Comparison of ENCODE assay signal across 1 cellular context in genomic region chr12:7122876-7123769, GRCh38.
A peak's percentile ranks its signal among the peaks of the same experiment; 100 is the strongest.
TF ChIP-seq lines count a peak whose summit lies in the region.

No MANE protein-coding gene starts in this region.

TF ChIP-seq in HepG2, 621 proteins besides CTCF, POLR2A, EP300 and RAD21 (continued from another document and continues in another):
- TF ChIP-seq NR0B2 (CRISPR knock-in tag; IDR thresholded peaks at IDR 0.05) = 0 out of 2 replicates have a peak, but pooled peaks have one; percentile 53
- TF ChIP-seq ZGPAT (CRISPR knock-in tag; IDR thresholded peaks at IDR 0.05) = peak; percentile 35; the same call in 1 of the 2 replicates
- peak; percentile 34; the same call in 1 of the 2 replicates for TF ChIP-seq ZFX (CRISPR knock-in tag; IDR thresholded peaks at IDR 0.05; ENCODE audit: low read depth)
- TF ChIP-seq IKZF5 (CRISPR knock-in tag; IDR thresholded peaks at IDR 0.05) = peak; percentile 53; the same call in 1 of the 2 replicates
- peak; percentile 20; the same call in 1 of the 2 replicates for TF ChIP-seq TFDP2 (CRISPR knock-in tag; IDR thresholded peaks at IDR 0.05)
- peak; percentile 47 for TF ChIP-seq PATZ1 (CRISPR knock-in tag; IDR thresholded peaks at IDR 0.05)
- no peak for TF ChIP-seq MIXL1 (CRISPR knock-in tag; IDR thresholded peaks at IDR 0.05)
- TF ChIP-seq ZBTB7A (CRISPR knock-in tag; IDR thresholded peaks at IDR 0.05) = 0 out of 2 replicates have a peak, but pooled peaks have one; percentile 63
- TF ChIP-seq LCORL (IDR thresholded peaks at IDR 0.05) = no peak
- TF ChIP-seq LCORL (CRISPR knock-in tag; IDR thresholded peaks at IDR 0.05) = no peak; the same call in 1 of the 2 replicates
- no peak for TF ChIP-seq JUND (CRISPR knock-in tag; IDR thresholded peaks at IDR 0.05)
- TF ChIP-seq ZC3H13 (CRISPR knock-in tag; IDR thresholded peaks at IDR 0.05) = no peak
- peak; percentile 31 for TF ChIP-seq TEAD3 (CRISPR knock-in tag; optimal IDR thresholded peaks at IDR 0.05; ENCODE audit: borderline replicate concordance)
- 0 out of 2 replicates have a peak, but pooled peaks have one; percentile 15 for TF ChIP-seq ZNF501 (CRISPR knock-in tag; IDR thresholded peaks at IDR 0.05)
- TF ChIP-seq NCOR1 (IDR thresholded peaks at IDR 0.05; ENCODE audit: borderline replicate concordance, low read length) = peak; percentile 78
- peak; percentile 24; the same call in 1 of the 2 replicates for TF ChIP-seq ESRRA (CRISPR knock-in tag; IDR thresholded peaks at IDR 0.05; ENCODE audit: low read depth)
- no peak for TF ChIP-seq ZEB1 (IDR thresholded peaks at IDR 0.05; ENCODE audit: insufficient replicate concordance, low read depth)
- peak; percentile 79 for TF ChIP-seq NCOA2 (CRISPR knock-in tag; IDR thresholded peaks at IDR 0.05)
- TF ChIP-seq THAP11 (CRISPR knock-in tag; IDR thresholded peaks at IDR 0.05) = 0 out of 2 replicates have a peak, but pooled peaks have one; percentile 11
- TF ChIP-seq FOXP4 (CRISPR knock-in tag; IDR thresholded peaks at IDR 0.05) = 0 out of 2 replicates have a peak, but pooled peaks have one; percentile 25
- TF ChIP-seq HNF4A (CRISPR knock-in tag; IDR thresholded peaks at IDR 0.05) = peak; percentile 82
- TF ChIP-seq IKZF1 (IDR thresholded peaks at IDR 0.05) = no peak
- 0 out of 2 replicates have a peak, but pooled peaks have one; percentile 11 for TF ChIP-seq FOSL2 (CRISPR knock-in tag; IDR thresholded peaks at IDR 0.05)
- peak; percentile 73 for TF ChIP-seq PAXIP1 (CRISPR knock-in tag; conservative IDR thresholded peaks at IDR 0.05)
- TF ChIP-seq MED13 (CRISPR knock-in tag; IDR thresholded peaks at IDR 0.05) = no peak
- 0 out of 2 replicates have a peak, but pooled peaks have one; percentile 53 for TF ChIP-seq RCOR2 (CRISPR knock-in tag; IDR thresholded peaks at IDR 0.05)
- no peak for TF ChIP-seq CREB3 (CRISPR knock-in tag; IDR thresholded peaks at IDR 0.05)
- TF ChIP-seq NRL (CRISPR knock-in tag; IDR thresholded peaks at IDR 0.05; ENCODE audit: borderline replicate concordance) = peak; percentile 31; the same call in 1 of the 2 replicates
- TF ChIP-seq ZNF431 (CRISPR knock-in tag; IDR thresholded peaks at IDR 0.05; ENCODE audit: borderline replicate concordance, low read depth) = no peak
- TF ChIP-seq ZNF770 (CRISPR knock-in tag; IDR thresholded peaks at IDR 0.05) = peak; percentile 59; the same call in 1 of the 2 replicates
- TF ChIP-seq SKI (IDR thresholded peaks at IDR 0.05; ENCODE audit: partially characterized antibody) = no peak
- peak; percentile 100 for TF ChIP-seq MYNN (CRISPR knock-in tag; IDR thresholded peaks at IDR 0.05; ENCODE audit: low read depth)
- TF ChIP-seq ISX (CRISPR knock-in tag; conservative IDR thresholded peaks at IDR 0.05) = no peak
- TF ChIP-seq ZBTB7B (CRISPR knock-in tag; IDR thresholded peaks at IDR 0.05) = 0 out of 2 replicates have a peak, but pooled peaks have one; percentile 55
- no peak for TF ChIP-seq ETV5 (CRISPR knock-in tag; IDR thresholded peaks at IDR 0.05; ENCODE audit: borderline replicate concordance)
- no peak for TF ChIP-seq RNF219 (CRISPR knock-in tag; IDR thresholded peaks at IDR 0.05)
- peak; percentile 60 for TF ChIP-seq BCL6 (CRISPR knock-in tag; IDR thresholded peaks at IDR 0.05)
- no peak for TF ChIP-seq ZNF7 (CRISPR knock-in tag; IDR thresholded peaks at IDR 0.05)
- no peak for TF ChIP-seq AKAP8 (CRISPR knock-in tag; IDR thresholded peaks at IDR 0.05)
- no peak for TF ChIP-seq PITX1 (CRISPR knock-in tag; IDR thresholded peaks at IDR 0.05)
- no peak for TF ChIP-seq ZNF350 (CRISPR knock-in tag; IDR thresholded peaks at IDR 0.05; ENCODE audit: borderline replicate concordance, low read depth)
- TF ChIP-seq ZNF17 (CRISPR knock-in tag; IDR thresholded peaks at IDR 0.05) = no peak
- TF ChIP-seq ZBTB14 (CRISPR knock-in tag; IDR thresholded peaks at IDR 0.05) = no peak
- TF ChIP-seq SP5 (CRISPR knock-in tag; IDR thresholded peaks at IDR 0.05; ENCODE audit: borderline replicate concordance, low read depth) = peak; percentile 96
- TF ChIP-seq KDM6A (CRISPR knock-in tag; IDR thresholded peaks at IDR 0.05; ENCODE audit: low read depth) = peak; percentile 34; the same call in 1 of the 2 replicates
- TF ChIP-seq ZFP82 (CRISPR knock-in tag; IDR thresholded peaks at IDR 0.05; ENCODE audit: borderline replicate concordance) = no peak
